Comparison of ENCODE assay signal across 9 cellular contexts in the genomic region with DNA sequence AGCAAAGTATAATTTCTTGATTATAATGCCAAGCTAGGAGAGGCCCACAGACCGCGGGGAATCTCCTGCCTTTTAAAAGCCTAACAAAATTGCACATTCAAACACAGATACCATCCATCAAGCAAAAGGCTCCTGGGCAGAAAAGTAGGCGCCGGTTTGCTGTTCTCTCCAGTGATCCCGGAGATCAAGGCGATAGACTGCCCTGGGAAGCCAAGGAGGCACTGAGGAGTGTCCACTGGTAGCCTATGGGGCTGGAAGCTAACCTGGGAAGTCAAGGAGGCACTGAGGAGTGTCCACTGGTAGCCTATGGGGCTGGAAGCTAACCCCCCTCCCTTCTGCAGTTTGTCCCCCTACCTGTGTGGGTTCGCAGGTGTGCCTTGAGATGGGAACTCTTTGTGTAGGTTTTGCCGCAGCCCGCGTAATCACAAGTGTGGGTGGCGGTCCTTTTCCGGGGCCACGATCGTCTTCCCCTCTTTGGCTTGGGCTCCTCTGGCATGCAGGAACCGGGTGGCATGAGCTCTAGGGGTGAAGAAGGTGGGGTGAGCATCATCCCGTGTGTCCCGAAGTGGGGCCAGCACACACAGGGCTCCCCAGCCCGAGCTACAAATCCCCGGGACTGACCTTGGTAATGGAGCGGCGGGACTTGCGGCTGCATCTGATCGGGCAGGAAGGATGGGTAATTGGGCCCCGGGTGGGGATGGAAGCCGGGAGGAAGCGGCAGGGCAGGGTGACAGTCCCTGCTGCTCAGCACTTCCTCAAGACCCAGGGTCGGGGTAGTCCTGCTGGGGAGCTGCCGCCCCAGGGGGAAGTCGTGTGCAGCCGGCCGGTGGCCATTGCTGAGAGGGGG. TPM values are rescaled to one million over a fixed set of nuclear protein-coding genes. Genes with fewer than 3 reads are reported as not detected.
DNase-seq lines count a peak whose midpoint lies in the region; FAIRE-seq and TF ChIP-seq lines count a peak whose summit lies in the region.
"Had no signal": no experiment of that assay in that cellular context is flagged by ENCODE, and none has a peak within 500 bp of the region (broad histone marks: within the 10 kb centered on the region; RNA-seq: fewer than 3 reads in every experiment).

No MANE protein-coding gene starts in this region.

- H3K27ac ChIP-seq in H1 (ENCODE audit: low read depth, low read length), result no peak overlapping the region
- H3K27ac ChIP-seq in mesenchymal stem cell (ENCODE audit: low read length, poor library complexity, severe bottlenecking), result no peak overlapping the region
- H3K27ac ChIP-seq in tibial artery, result peak overlapping the region; percentile 91 to 94
- H3K27ac ChIP-seq in effector memory CD4-positive, alpha-beta T cell (ENCODE audit: insufficient read depth, low read length, poor library complexity, severe bottlenecking), result no peak overlapping the region

- peaks cover 0 to 5% (median 0%) of the 10 kb centered on the region in 4 experiments; a peak in 2 of 8 replicates for H3K36me3 ChIP-seq in H1 (ENCODE audit: control insufficient read depth in 2 of 4, insufficient read depth in 4 of 4, low read length in 3 of 4)
- H3K36me3 ChIP-seq in mesenchymal stem cell (ENCODE audit: control insufficient read depth in 1 of 2, insufficient read depth in 2 of 2, low read depth in 1 of 2, low read length in 2 of 2), result peaks cover 6 to 43% of the 10 kb centered on the region in 2 experiments
- H3K36me3 ChIP-seq in tibial artery, result peaks cover 12 to 37% (median 22%) of the 10 kb centered on the region in 3 donors
- no peaks in the 10 kb centered on the region for H3K36me3 ChIP-seq in effector memory CD4-positive, alpha-beta T cell (ENCODE audit: control insufficient read depth, insufficient read depth, low read length)

- no peak overlapping the region for H4K5ac ChIP-seq in H1 (ENCODE audit: insufficient read length, low read depth, low read length)

- peak overlapping the region; percentile 48; the same call in 1 of the 2 replicates for H3K18ac ChIP-seq in H1 (ENCODE audit: extremely low read depth, low read length)
- peak overlapping the region; percentile 34 to 83 for H3K18ac ChIP-seq in mesenchymal stem cell (ENCODE audit: low read depth in 1 of 2, low read length in 2 of 2)

- TF ChIP-seq CTCF in H1 (IDR thresholded peaks at IDR 0.05; ENCODE audit: control extremely low read depth in 1 of 3, insufficient read depth in 1 of 3, low read depth in 1 of 3, low read length in 3 of 3) (no peak), tibial artery (IDR thresholded peaks at IDR 0.05) (no peak)

- CTCF ChIA-PET in H1 (lab: Charles Lee; ENCODE audit: partially characterized antibody), result interaction anchor here (0.8 to 3.4 kb wide), 19 partner anchors 9 to 1062 kb away, joined by 3 to 23 read pairs (median 4); no protein-coding TSS in a partner anchor

- no peak overlapping the region for H2BK15ac ChIP-seq in H1 (ENCODE audit: low read length)
- H2BK15ac ChIP-seq in mesenchymal stem cell (ENCODE audit: low read depth, poor library complexity, severe bottlenecking), result no peak overlapping the region

- 46% methylated on average over 27 of the region's 31 CpGs; no CpG with 5 or more reads in 1 of the 2 experiments for WGBS in H1 (ENCODE audit: extremely low coverage in 1 of 2, insufficient coverage in 1 of 2, insufficient read length in 1 of 2, insufficient replicate concordance in 2 of 2, low coverage in 1 of 2, low lambda C conversion rate in 2 of 2, missing lambda C conversion rate in 1 of 2), 2 experiments
- 65% methylated on average over 31 of the region's 31 CpGs for WGBS in mesenchymal stem cell

- H3K23ac ChIP-seq in H1 (ENCODE audit: insufficient read length) (no peak overlapping the region), mesenchymal stem cell (ENCODE audit: low read length in 2 of 2) (peak overlapping the region in 1 of 2 experiments; percentile 97)

- no peaks in the 10 kb centered on the region for H3K79me2 ChIP-seq in H1 (ENCODE audit: control insufficient read depth in 1 of 2, insufficient read depth in 2 of 2, low read length in 2 of 2)

- H3K9me3 ChIP-seq in H1 (ENCODE audit: insufficient read depth in 2 of 2, low read depth in 1 of 2, low read length in 1 of 2) (no peaks in the 10 kb centered on the region), mesenchymal stem cell (ENCODE audit: control insufficient read depth, low read length) (no peaks in the 10 kb centered on the region), tibial artery (no peaks in the 10 kb centered on the region)
- no peaks in the 10 kb centered on the region for H3K9me3 ChIP-seq in effector memory CD4-positive, alpha-beta T cell (ENCODE audit: control insufficient read depth, low read length)
- H3K9me3 ChIP-seq: body of pancreas had no signal

- H3K27me3 ChIP-seq in H1 (replicated peaks in 1 of 4; ENCODE audit: control insufficient read depth in 3 of 4, extremely low read depth in 1 of 4, insufficient read depth in 3 of 4, low read length in 3 of 4), result peaks cover 21 to 48% (median 46%) of the 10 kb centered on the region in 4 experiments
- peaks cover 0 to 21% of the 10 kb centered on the region in 2 experiments for H3K27me3 ChIP-seq in mesenchymal stem cell (ENCODE audit: control insufficient read depth in 1 of 2, insufficient read depth in 1 of 2, low read length in 2 of 2)
- no peaks in the 10 kb centered on the region for H3K27me3 ChIP-seq in tibial artery
- peaks cover 16% of the 10 kb centered on the region for H3K27me3 ChIP-seq in effector memory CD4-positive, alpha-beta T cell (replicated peaks; ENCODE audit: control insufficient read depth, insufficient read depth, low read length, poor library complexity, severe bottlenecking)
- H3K27me3 ChIP-seq: body of pancreas had no signal

- H3K56ac ChIP-seq in H1 (replicated peaks; ENCODE audit: insufficient read length, low read depth, low read length), result no peak overlapping the region

- no peak for FAIRE-seq in H1 (lab: Jason Lieb, UNC)

- POLR2A ChIA-PET in H1 (lab: Charles Lee; ENCODE audit: partially characterized antibody), result interaction anchor here (1.2 to 1.8 kb wide), 3 partner anchors 62 to 65 kb away, joined by 4 to 5 read pairs (median 4); no protein-coding TSS in a partner anchor

- TF ChIP-seq POLR2A in H1 (IDR thresholded peaks at IDR 0.05; ENCODE audit: control extremely low read depth in 1 of 2, low read depth in 2 of 2, low read length in 2 of 2), result no peak

- no peak overlapping the region; a peak in 1 of 7 replicates for H3K9ac ChIP-seq in H1 (replicated peaks in 1 of 4; ENCODE audit: extremely low read depth in 1 of 4, low read depth in 3 of 4, low read length in 3 of 4)
- peak overlapping the region; percentile 96 for H3K9ac ChIP-seq in mesenchymal stem cell (ENCODE audit: low read length)

- no peaks in the 10 kb centered on the region for H3K79me1 ChIP-seq in H1 (ENCODE audit: low read depth, low read length)
- H3K79me1 ChIP-seq in mesenchymal stem cell (replicated peaks; ENCODE audit: low read length, poor library complexity, severe bottlenecking), result peaks cover 2% of the 10 kb centered on the region

- intact Hi-C loops in tibial artery (cut with DNase I; ENCODE audit: low total_unique reads), result loop anchor here (1.0 to 10.0 kb wide), 4 partner anchors 150 to 992 kb away; partner anchors contain the start of gene RAD23B

- peaks cover 32% of the 10 kb centered on the region for H3K23me2 ChIP-seq in H1 (ENCODE audit: low read depth, low read length)

- H2BK120ac ChIP-seq in H1 (replicated peaks; ENCODE audit: low read depth, low read length) (no peak overlapping the region), mesenchymal stem cell (ENCODE audit: low read depth, low read length) (peak overlapping the region; percentile 64)

- TF ChIP-seq EP300 in H1 (IDR thresholded peaks at IDR 0.05; ENCODE audit: borderline replicate concordance in 1 of 2, low read depth in 2 of 2, low read length in 2 of 2), result no peak

- H3K4ac ChIP-seq in H1 (replicated peaks; ENCODE audit: insufficient read length, low read depth, low read length), result no peak overlapping the region
- peak overlapping the region in 1 of 2 experiments; percentile 17 for H3K4ac ChIP-seq in mesenchymal stem cell (ENCODE audit: low read depth in 1 of 2, low read length in 2 of 2)

- TF ChIP-seq RAD21 in H1 (IDR thresholded peaks at IDR 0.05 in 1 of 2, conservative IDR thresholded peaks at IDR 0.05 in 1 of 2; ENCODE audit: low read depth in 2 of 2, low read length in 2 of 2), result no peak

- H3K4me2 ChIP-seq in H1 (ENCODE audit: insufficient read depth in 1 of 2, low read depth in 2 of 2, low read length in 2 of 2) (peak overlapping the region; percentile 89), mesenchymal stem cell (ENCODE audit: low read length, poor library complexity, severe bottlenecking) (no peak overlapping the region)

- H3K14ac ChIP-seq in H1 (ENCODE audit: insufficient read length) (no peak overlapping the region), mesenchymal stem cell (ENCODE audit: low read length in 2 of 2) (peak overlapping the region in 1 of 2 experiments; percentile 77)

- peak overlapping the region; percentile 14; the same call in 1 of the 2 replicates for H2BK12ac ChIP-seq in H1 (ENCODE audit: low read depth, low read length)
- peak overlapping the region in 1 of 2 experiments; percentile 71 for H2BK12ac ChIP-seq in mesenchymal stem cell (ENCODE audit: low read length in 2 of 2)

- DNase-seq in NCI-H146 (lab: John Stamatoyannopoulos, UW) (peak; percentile 22), NCI-H146 treated with DMSO at 0.1 percent for 48 hours (lab: John Stamatoyannopoulos, UW; ENCODE audit: unreplicated experiment) (no peak), H1 (ENCODE audit: low read depth in 1 of 2, low spot score in 2 of 2) (no peak), mesenchymal stem cell (peak; percentile 33), tibial artery (peak in 1 of 2 donors; percentile 79), DMS114 treated with DMSO at 0.1 percent for 48 hours (lab: John Stamatoyannopoulos, UW; ENCODE audit: unreplicated experiment) (no peak), SKM-1 (lab: John Stamatoyannopoulos, UW; ENCODE audit: unreplicated experiment) (no peak)
- no peak for DNase-seq in effector memory CD4-positive, alpha-beta T cell

- H2BK5ac ChIP-seq in H1 (ENCODE audit: low read depth, low read length) (no peak overlapping the region), mesenchymal stem cell (ENCODE audit: low read depth, low read length, poor library complexity, severe bottlenecking) (no peak overlapping the region)

- 0 out of 2 replicates have a peak overlapping the region, but pooled peaks have one; percentile 28 for H2AFZ ChIP-seq in H1 (ENCODE audit: low read length)
- no peak overlapping the region for H2AFZ ChIP-seq in mesenchymal stem cell (ENCODE audit: low read depth, low read length)

- peaks cover 4 to 7% of the 10 kb centered on the region in 2 experiments for H4K20me1 ChIP-seq in H1 (replicated peaks in 1 of 2; ENCODE audit: control insufficient read depth in 1 of 2, insufficient read depth in 2 of 2, low read length in 2 of 2)

- H4K91ac ChIP-seq in H1 (replicated peaks; ENCODE audit: insufficient read length, low read length), result no peak overlapping the region
- peak overlapping the region; percentile 71 for H4K91ac ChIP-seq in mesenchymal stem cell (ENCODE audit: low read length)

- no peak overlapping the region for H2BK20ac ChIP-seq in H1 (ENCODE audit: low read length)

- H3K4me3 ChIP-seq in H1 (ENCODE audit: extremely low read depth in 1 of 4, insufficient read depth in 2 of 4, low read depth in 3 of 4, low read length in 4 of 4), result peak overlapping the region; percentile 50 to 69 (median 60); a peak in 7 of 8 replicates
- H3K4me3 ChIP-seq in mesenchymal stem cell (ENCODE audit: insufficient read depth in 1 of 2, low read depth in 1 of 2, low read length in 2 of 2), result peak overlapping the region in 1 of 2 experiments; percentile 96
- peak overlapping the region; percentile 79 for H3K4me3 ChIP-seq in tibial artery
- H3K4me3 ChIP-seq in effector memory CD4-positive, alpha-beta T cell (ENCODE audit: insufficient read depth, low read depth, low read length, poor library complexity, severe bottlenecking), result no peak overlapping the region
- H3K4me3 ChIP-seq: body of pancreas had no signal

- H2AK5ac ChIP-seq in H1 (ENCODE audit: low read depth, low read length), result no peak overlapping the region
- no peak overlapping the region for H2AK5ac ChIP-seq in mesenchymal stem cell (ENCODE audit: low read length, severe bottlenecking)

- peaks cover 0 to 22% (median 13%) of the 10 kb centered on the region in 4 experiments; a peak in 6 of 7 replicates for H3K4me1 ChIP-seq in H1 (replicated peaks in 1 of 4; ENCODE audit: control insufficient read depth in 3 of 4, insufficient read depth in 4 of 4, low read length in 3 of 4)
- H3K4me1 ChIP-seq in mesenchymal stem cell (ENCODE audit: control insufficient read depth, insufficient read depth, low read depth, low read length), result peaks cover 34% of the 10 kb centered on the region
- H3K4me1 ChIP-seq in tibial artery, result peaks cover 0 to 43% (median 16%) of the 10 kb centered on the region in 4 donors
- H3K4me1 ChIP-seq in effector memory CD4-positive, alpha-beta T cell (ENCODE audit: control insufficient read depth, insufficient read depth, low read length, poor library complexity, severe bottlenecking), result peaks cover 21% of the 10 kb centered on the region

- H4K8ac ChIP-seq in H1 (ENCODE audit: extremely low read depth, insufficient read depth, low read length) (peak overlapping the region; percentile 89), mesenchymal stem cell (ENCODE audit: low read length) (peak overlapping the region; percentile 81)

RNA-seq across cellular contexts. Expression of gene KLF4, which starts 2.7 kb away (rescaled TPM):
- total RNA-seq in H1 (2021; fragmentation: NEBNext Ultra II Directional; extraction: Animal tissue kit (Norgen Biotek cat#: 25700)), result 2.8 and 3.1 TPM in 2 replicates
- polyA plus RNA-seq in H1 (2011; rRNA removed), result 0.77 and 1.9 TPM in 2 replicates
- 0.92 TPM for polyA plus RNA-seq in H1 (2011; cell fraction: cytosol; rRNA removed)
- 2.5 TPM for polyA plus RNA-seq in H1 (2011; cell fraction: nucleus; rRNA removed)
- polyA plus RNA-seq in H1 (2012, experiment 1 of 2), result 0.90 to 1.6 TPM (median 1.3 TPM) in 4 replicates
- 0.67 TPM for polyA plus RNA-seq in H1 (2012, experiment 2 of 2)
- 1.4 TPM for polyA plus RNA-seq in H1 (2013, experiment 1 of 2)
- polyA plus RNA-seq in H1 (2013, experiment 2 of 2), result 1.5 TPM
- 0.63 and 1.0 TPM in 2 replicates for polyA minus RNA-seq in H1 (2011; rRNA and poly(A)+ RNA removed)
- polyA minus RNA-seq in H1 (2011; cell fraction: cytosol; rRNA and poly(A)+ RNA removed), result 1.2 TPM
- 6.7 TPM for polyA minus RNA-seq in H1 (2011; cell fraction: nucleus; rRNA and poly(A)+ RNA removed)
- polyA plus RNA-seq in mesenchymal stem cell (2013, experiment 1 of 2), result 21.2 TPM
- polyA plus RNA-seq in mesenchymal stem cell (2013, experiment 2 of 2), result 21.0 TPM

Comparison
In these comparisons a context has a peak if more than half of its experiments do, and no peak if none do; other contexts are left out.
1. DNase-seq: peak in NCI-H146 (single experiment) and mesenchymal stem cell (single experiment); none in NCI-H146 treated with DMSO at 0.1 percent for 48 hours (single experiment), H1 (0 of 2), DMS114 treated with DMSO at 0.1 percent for 48 hours (single experiment), effector memory CD4-positive, alpha-beta T cell (0 of 3) and SKM-1 (single experiment).
2. H3K27ac ChIP-seq: peak in tibial artery (2 of 2); none in H1 (single experiment), mesenchymal stem cell (single experiment) and effector memory CD4-positive, alpha-beta T cell (single experiment).